11 cellular contexts compared by ENCODE assay signal in the genomic region with DNA sequence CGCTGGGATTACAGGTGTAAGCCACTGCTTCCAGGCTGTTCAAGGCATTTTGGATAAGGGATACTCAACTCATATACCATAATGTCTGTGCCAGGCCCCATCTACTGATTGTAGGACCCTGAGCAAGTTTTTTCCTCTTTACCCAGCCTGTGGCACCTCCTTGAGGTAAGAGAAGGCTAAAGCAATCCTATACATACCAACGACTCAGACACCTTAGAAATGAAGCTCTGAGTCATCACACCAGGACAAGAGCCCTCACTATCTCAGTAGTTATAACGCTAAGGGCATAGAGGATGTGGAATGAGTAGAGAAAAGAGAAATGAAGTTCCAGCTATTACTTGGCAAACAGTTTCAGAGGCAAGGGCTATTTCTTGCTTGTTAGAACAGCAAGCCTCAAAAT. TPM values are rescaled to one million over a fixed set of nuclear protein-coding genes. Genes with fewer than 3 reads are reported as not detected.
DNase-seq lines count a peak whose midpoint lies in the region; ATAC-seq and TF ChIP-seq lines count a peak whose summit lies in the region.
"Had no signal": no experiment of that assay in that cellular context is flagged by ENCODE, and none has a peak within 500 bp of the region (broad histone marks: within the 10 kb centered on the region; RNA-seq: fewer than 3 reads in every experiment).

No MANE protein-coding gene starts in this region.

- H3K4me1 Mint-ChIP-seq in activated CD4-positive, alpha-beta T cell treated with anti-CD3 and anti-CD28 coated beads, Interleukin-2, amount 10 ng/mL, durations not matched to agents 24 days and 14 days = peaks cover 18% of the 10 kb centered on the region

- peaks cover 10% of the 10 kb centered on the region for H3K79me2 ChIP-seq in osteoblast (ENCODE audit: insufficient read depth, low read length)

- ATAC-seq in HG03442 (IDR thresholded peaks at IDR 0.05; ENCODE audit: unreplicated experiment) = no peak
- ATAC-seq in GM18873 (IDR thresholded peaks at IDR 0.05; ENCODE audit: low FRiP score, unreplicated experiment) = no peak

- H3K4me3 ChIP-seq in astrocyte of the cerebellum (ENCODE audit: low read depth, low read length) = no peak overlapping the region
- no peak overlapping the region for H3K4me3 ChIP-seq in osteoblast (ENCODE audit: insufficient read depth, low read length)
- H3K4me3 ChIP-seq: esophagus muscularis mucosa had no signal

- H3K36me3 ChIP-seq in osteoblast (ENCODE audit: insufficient read depth, low read length) = no peaks in the 10 kb centered on the region
- H3K36me3 ChIP-seq: esophagus muscularis mucosa had no signal

- H3K27me3 Mint-ChIP-seq in activated CD4-positive, alpha-beta T cell treated with anti-CD3 and anti-CD28 coated beads, Interleukin-2, amount 10 ng/mL, durations not matched to agents 24 days and 14 days = no peaks in the 10 kb centered on the region
- H3K27me3 Mint-ChIP-seq: B cell had no signal

- no peak overlapping the region for H3K4me3 Mint-ChIP-seq in activated CD4-positive, alpha-beta T cell treated with anti-CD3 and anti-CD28 coated beads, Interleukin-2, amount 10 ng/mL, durations not matched to agents 24 days and 14 days
- H3K4me3 Mint-ChIP-seq: B cell had no signal

- no peak overlapping the region for H3K27ac ChIP-seq in osteoblast (ENCODE audit: low read depth, low read length)
- H3K27ac ChIP-seq: esophagus muscularis mucosa had no signal

- H3K27me3 ChIP-seq in osteoblast (ENCODE audit: insufficient read depth, low read length) = no peaks in the 10 kb centered on the region
- H3K27me3 ChIP-seq: esophagus muscularis mucosa had no signal

- H3K9me3 Mint-ChIP-seq in activated CD4-positive, alpha-beta T cell treated with anti-CD3 and anti-CD28 coated beads, Interleukin-2, amount 10 ng/mL, durations not matched to agents 24 days and 14 days = no peaks in the 10 kb centered on the region

- peaks cover 2% of the 10 kb centered on the region for H3K4me1 ChIP-seq in osteoblast (ENCODE audit: insufficient read depth, low read length)

- peak; percentile 64 for DNase-seq in activated CD4-positive, alpha-beta T cell treated with anti-CD3 and anti-CD28 coated beads, Interleukin-2, amount 10 ng/mL, durations not matched to agents 24 days and 14 days
- no peak for DNase-seq in activated CD4-positive, alpha-beta T cell treated with anti-CD3 and anti-CD28 coated beads, Interleukin-2, amount 50 U/mL, for 4 hours
- peak; percentile 19 to 36 for DNase-seq in Kasumi-1 (lab: John Stamatoyannopoulos, UW)
- no peak for DNase-seq in astrocyte of the cerebellum (ENCODE audit: low read depth)
- peak; percentile 21 for DNase-seq in osteoblast (ENCODE audit: insufficient read length, low spot score, missing footprints)
- DNase-seq in NK-92 treated with Interleukin-12 subunit alpha and Interleukin-12 subunit beta, amount 100 ng/mL, for 24 hours (lab: John Stamatoyannopoulos, UW) = no peak
- DNase-seq: stimulated activated CD4-positive, alpha-beta T cell treated with anti-CD3 and anti-CD28 coated beads, Interleukin-4, amount 100 ng/mL, for 4 hours had no signal

- intact Hi-C loops in activated CD4-positive, alpha-beta T cell treated with anti-CD3 and anti-CD28 coated beads, Interleukin-2, amount 10 ng/mL, durations not matched to agents 24 days and 14 days (cut with micrococcal nuclease) = loop anchor here (10.0 kb wide), 1 partner anchor 84 kb away; a partner anchor contains a TSS

- H4K20me1 ChIP-seq in osteoblast (ENCODE audit: insufficient read depth, low read length) = peaks cover 3% of the 10 kb centered on the region

- no peak overlapping the region for H2AFZ ChIP-seq in osteoblast (ENCODE audit: low read length)

- no peak overlapping the region for H3K4me2 ChIP-seq in osteoblast (ENCODE audit: insufficient read depth, low read length)

- peaks cover 2% of the 10 kb centered on the region for H3K36me3 Mint-ChIP-seq in activated CD4-positive, alpha-beta T cell treated with anti-CD3 and anti-CD28 coated beads, Interleukin-2, amount 10 ng/mL, durations not matched to agents 24 days and 14 days (ENCODE audit: low read depth)

- no peaks in the 10 kb centered on the region for H3K9me3 ChIP-seq in osteoblast (ENCODE audit: low read depth, low read length)
- H3K9me3 ChIP-seq: esophagus muscularis mucosa had no signal

- TF ChIP-seq CTCF in astrocyte of the cerebellum (IDR thresholded peaks at IDR 0.05; ENCODE audit: low read depth, low read length, missing control alignments) (peak; percentile 26), osteoblast (IDR thresholded peaks at IDR 0.05; ENCODE audit: extremely low read depth, low read depth, low read length) (no peak)

- peak overlapping the region; percentile 45 for H3K27ac Mint-ChIP-seq in activated CD4-positive, alpha-beta T cell treated with anti-CD3 and anti-CD28 coated beads, Interleukin-2, amount 10 ng/mL, durations not matched to agents 24 days and 14 days
- H3K27ac Mint-ChIP-seq: B cell had no signal

- in situ Hi-C loops in astrocyte of the cerebellum (cut with HindIII; ENCODE audit: low sequenced_read_pairs) = no loop called here

RNA-seq across cellular contexts. Expression of a gene that starts 16.9 kb away (rescaled TPM):
- total RNA-seq in activated CD4-positive, alpha-beta T cell treated with anti-CD3 and anti-CD28 coated beads, Interleukin-2, amount 10 ng/mL, durations not matched to agents 24 days and 14 days = 24.7 and 25.3 TPM in 2 replicates
- total RNA-seq in osteoblast = 26.4 and 31.2 TPM in 2 replicates

RNA-seq across cellular contexts. Expression of a gene that starts 44.6 kb away (rescaled TPM):
- 23.8 and 24.5 TPM in 2 replicates for total RNA-seq in activated CD4-positive, alpha-beta T cell treated with anti-CD3 and anti-CD28 coated beads, Interleukin-2, amount 10 ng/mL, durations not matched to agents 24 days and 14 days
- 8.0 and 9.7 TPM in 2 replicates for total RNA-seq in osteoblast

Comparison
In these comparisons a context has a peak if more than half of its experiments do, and no peak if none do; other contexts are left out.
1. DNase-seq: peak in activated CD4-positive, alpha-beta T cell treated with anti-CD3 and anti-CD28 coated beads, Interleukin-2, amount 10 ng/mL, durations not matched to agents 24 days and 14 days (single experiment), Kasumi-1 (2 of 2) and osteoblast (single experiment); none in activated CD4-positive, alpha-beta T cell treated with anti-CD3 and anti-CD28 coated beads, Interleukin-2, amount 50 U/mL, for 4 hours (0 of 2), astrocyte of the cerebellum (single experiment) and NK-92 treated with Interleukin-12 subunit alpha and Interleukin-12 subunit beta, amount 100 ng/mL, for 24 hours (single experiment).